30 cellular contexts compared by ENCODE assay signal in genomic region chr5:1187950-1188334, GRCh38. TPM values are rescaled to one million over a fixed set of nuclear protein-coding genes. Genes with fewer than 3 reads are reported as not detected.
"Had no signal": no experiment of that assay in that cellular context is flagged by ENCODE, and none has a peak within 500 bp of the region (broad histone marks: within the 10 kb centered on the region; RNA-seq: fewer than 3 reads in every experiment).

No MANE protein-coding gene starts in this region.

- H3K9me3 Mint-ChIP-seq: activated CD4-positive, alpha-beta T cell treated with anti-CD3 and anti-CD28 coated beads, Interleukin-2, amount 10 ng/mL, durations not matched to agents 24 days and 14 days; activated CD8-positive, alpha-beta T cell treated with anti-CD3 and anti-CD28 coated beads for 36 hours; activated naive CD4-positive, alpha-beta T cell treated with anti-CD3 and anti-CD28 coated beads, Interleukin-2, amount 10 ng/mL, durations not matched to agents 7 days and 5 days; activated naive CD8-positive, alpha-beta T cell treated with anti-CD3 and anti-CD28 coated beads, Interleukin-2, amount 50 U/mL, for 24 hours; activated T-cell treated with anti-CD3 and anti-CD28 coated beads, Interleukin-2, amount 50 U/mL, for 4 hours had no signal

- ATAC-seq: activated CD8-positive, alpha-beta T cell treated with anti-CD3 and anti-CD28 coated beads for 36 hours; activated naive CD8-positive, alpha-beta T cell treated with anti-CD3 and anti-CD28 coated beads, Interleukin-2, amount 50 U/mL, for 24 hours; activated T-cell treated with anti-CD3 and anti-CD28 coated beads, Interleukin-2, amount 50 U/mL, for 4 hours; Panc1 had no signal

- H3K36me3 ChIP-seq: SJCRH30 had no signal

- H3K27ac Mint-ChIP-seq: activated CD4-positive, alpha-beta T cell treated with anti-CD3 and anti-CD28 coated beads, Interleukin-2, amount 10 ng/mL, durations not matched to agents 24 days and 14 days; activated CD8-positive, alpha-beta T cell treated with anti-CD3 and anti-CD28 coated beads for 36 hours; activated naive CD4-positive, alpha-beta T cell treated with anti-CD3 and anti-CD28 coated beads, Interleukin-2, amount 10 ng/mL, durations not matched to agents 7 days and 5 days; activated naive CD8-positive, alpha-beta T cell; activated naive CD8-positive, alpha-beta T cell treated with anti-CD3 and anti-CD28 coated beads, Interleukin-2, amount 50 U/mL, for 24 hours had no signal

- H3K4me3 Mint-ChIP-seq: activated CD4-positive, alpha-beta T cell treated with anti-CD3 and anti-CD28 coated beads, Interleukin-2, amount 10 ng/mL, durations not matched to agents 24 days and 14 days; activated CD8-positive, alpha-beta T cell treated with anti-CD3 and anti-CD28 coated beads for 36 hours; activated naive CD4-positive, alpha-beta T cell treated with anti-CD3 and anti-CD28 coated beads, Interleukin-2, amount 10 ng/mL, durations not matched to agents 7 days and 5 days; activated naive CD8-positive, alpha-beta T cell; activated naive CD8-positive, alpha-beta T cell treated with anti-CD3 and anti-CD28 coated beads, Interleukin-2, amount 50 U/mL, for 24 hours; activated T-cell treated with anti-CD3 and anti-CD28 coated beads, Interleukin-2, amount 50 U/mL, for 4 hours had no signal

- H3K4me1 ChIP-seq: SJCRH30 had no signal

- H3K27me3 ChIP-seq: SJCRH30 had no signal

- H3K27ac ChIP-seq: KMS-11, SJCRH30, SK-N-MC had no signal

- DNase-seq: activated CD4-positive, alpha-beta T cell treated with anti-CD3 and anti-CD28 coated beads, Interleukin-2, amount 10 ng/mL, durations not matched to agents 24 days and 14 days; activated CD4-positive, alpha-beta T cell treated with anti-CD3 and anti-CD28 coated beads, Interleukin-2, amount 50 U/mL, for 4 hours; activated CD8-positive, alpha-beta T cell treated with anti-CD3 and anti-CD28 coated beads for 36 hours; activated effector memory CD4-positive, alpha-beta T cell treated with Interleukin-2 at 50 U/mL for 16 hours; activated naive CD4-positive, alpha-beta T cell treated with anti-CD3 and anti-CD28 coated beads, Interleukin-2, amount 10 ng/mL, durations not matched to agents 7 days and 5 days; activated naive CD8-positive, alpha-beta T cell treated with anti-CD3 and anti-CD28 coated beads, Interleukin-2, amount 50 U/mL, for 24 hours; activated T-cell treated with anti-CD3 and anti-CD28 coated beads for 4 hours; activated T-cell treated with anti-CD3 and anti-CD28 coated beads, Interleukin-2, amount 50 U/mL, for 4 hours; anterior cingulate cortex; MM.1S; MV-4-11; NCI-H1092; NCI-H1436 treated with DMSO at 0.1 percent for 48 hours; NCI-H1694 treated with DMSO at 0.1 percent for 48 hours; NCI-H2029; NCI-H345; NCI-H524 treated with DMSO at 0.1 percent for 48 hours; RPMI8226; SHP77; SJCRH30 had no signal

- H3K4me2 ChIP-seq: KMS-11 had no signal

- H3K4me3 ChIP-seq: SJCRH30, SK-N-MC had no signal

- H3K9me3 ChIP-seq: SJCRH30 had no signal

- H3K9ac ChIP-seq: KMS-11 had no signal

- H3K4me1 Mint-ChIP-seq: activated CD4-positive, alpha-beta T cell treated with anti-CD3 and anti-CD28 coated beads, Interleukin-2, amount 10 ng/mL, durations not matched to agents 24 days and 14 days; activated naive CD4-positive, alpha-beta T cell treated with anti-CD3 and anti-CD28 coated beads, Interleukin-2, amount 10 ng/mL, durations not matched to agents 7 days and 5 days; activated naive CD8-positive, alpha-beta T cell treated with anti-CD3 and anti-CD28 coated beads, Interleukin-2, amount 50 U/mL, for 24 hours had no signal

- H3K36me3 Mint-ChIP-seq: activated naive CD4-positive, alpha-beta T cell treated with anti-CD3 and anti-CD28 coated beads, Interleukin-2, amount 10 ng/mL, durations not matched to agents 7 days and 5 days; activated naive CD8-positive, alpha-beta T cell had no signal

RNA-seq across cellular contexts. Expression of gene SLC6A19, which starts 13.5 kb away (rescaled TPM):
- total RNA-seq: activated CD4-positive, alpha-beta T cell treated with anti-CD3 and anti-CD28 coated beads, Interleukin-2, amount 10 ng/mL, durations not matched to agents 24 days and 14 days; activated CD8-positive, alpha-beta memory T cell treated with anti-CD3 and anti-CD28 coated beads for 36 hours; activated CD8-positive, alpha-beta T cell treated with anti-CD3 and anti-CD28 coated beads for 36 hours; LHCN-M2; NCI-H460; SJCRH30; T-helper 1 cell treated with Interleukin-12 subunit alpha and Interleukin-12 subunit beta and Interleukin-4 antibody, amounts not matched to agents 30 ng/mL and 1 ng/mL, for 36 hours; T-helper 2 cell treated with Interferon-gamma antibody and Interleukin-4, amounts not matched to agents 100 ng/mL and 5 ng/mL, for 36 hours had no signal

RNA-seq across cellular contexts. Expression of gene SLC6A18, which starts 37.2 kb away (rescaled TPM):
- total RNA-seq: activated CD4-positive, alpha-beta T cell treated with anti-CD3 and anti-CD28 coated beads, Interleukin-2, amount 10 ng/mL, durations not matched to agents 24 days and 14 days; activated CD8-positive, alpha-beta memory T cell treated with anti-CD3 and anti-CD28 coated beads for 36 hours; activated CD8-positive, alpha-beta T cell treated with anti-CD3 and anti-CD28 coated beads for 36 hours; activated T-cell treated with anti-CD3 and anti-CD28 coated beads, Interleukin-2, amount 50 U/mL, for 4 hours; cardiac septum; LHCN-M2; NCI-H460; SJCRH30; T-helper 1 cell treated with Interleukin-12 subunit alpha and Interleukin-12 subunit beta and Interleukin-4 antibody, amounts not matched to agents 30 ng/mL and 1 ng/mL, for 36 hours; T-helper 2 cell treated with Interferon-gamma antibody and Interleukin-4, amounts not matched to agents 100 ng/mL and 5 ng/mL, for 36 hours had no signal
